1 cellular context compared by ENCODE assay signal in the genomic region with DNA sequence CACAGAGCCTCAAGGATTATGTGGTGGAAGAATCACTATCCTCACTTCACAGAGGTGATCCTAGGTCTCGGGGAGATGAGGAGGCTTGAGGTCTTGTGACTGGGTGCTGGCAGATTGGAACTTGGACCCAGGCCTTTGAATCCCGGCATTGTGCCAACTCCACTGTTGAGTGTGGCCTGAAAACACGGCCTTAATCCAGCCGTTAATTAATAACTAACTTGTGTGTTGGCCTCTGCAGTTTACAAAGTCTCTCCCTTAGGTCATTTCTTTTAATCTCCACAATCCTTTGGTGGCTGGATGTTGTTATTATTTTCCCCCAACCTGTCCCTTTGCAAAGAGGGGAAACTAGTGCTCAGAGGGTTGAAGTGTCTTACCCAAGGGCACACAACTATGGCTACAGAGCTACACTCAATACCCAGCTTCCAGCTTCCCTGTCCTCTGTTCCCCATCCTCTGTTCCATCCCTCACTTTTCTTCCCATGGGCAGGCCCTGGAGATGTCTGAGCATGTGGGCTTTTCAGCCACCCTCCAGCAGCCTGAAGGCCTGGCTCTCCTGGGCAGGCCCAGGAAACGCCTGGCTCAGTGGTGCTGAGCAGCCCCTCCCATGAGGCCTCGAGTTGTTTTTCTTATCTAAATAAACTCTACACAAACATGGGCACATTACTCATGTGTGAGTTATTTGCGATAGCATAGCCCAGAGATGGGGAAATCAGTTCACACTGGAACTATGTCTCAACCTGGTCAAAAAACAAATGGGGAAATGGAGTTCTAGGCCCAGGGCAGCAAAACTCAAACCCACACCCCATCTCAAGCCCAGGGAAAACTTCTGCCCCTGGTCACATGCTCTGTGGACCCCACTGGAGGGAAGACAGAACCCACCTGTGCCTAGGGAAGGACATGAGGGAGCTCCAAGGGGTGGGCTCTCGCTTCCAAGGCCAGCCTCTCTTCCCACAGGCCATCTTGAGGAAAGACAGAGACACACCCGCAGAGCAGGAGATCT.
A peak's percentile ranks its signal among the peaks of the same experiment; 100 is the strongest.
TF ChIP-seq lines count a peak whose summit lies in the region.

No MANE protein-coding gene starts in this region.

TF ChIP-seq in HepG2, 621 proteins besides CTCF, POLR2A, EP300 and RAD21 (continued from another document):
- TF ChIP-seq THRA (CRISPR knock-in tag; IDR thresholded peaks at IDR 0.05; ENCODE audit: borderline replicate concordance) (peak; percentile 93; the same call in 1 of the 2 replicates), NR0B2 (CRISPR knock-in tag; IDR thresholded peaks at IDR 0.05) (no peak), ZNF703 (CRISPR knock-in tag; IDR thresholded peaks at IDR 0.05; ENCODE audit: borderline replicate concordance) (no peak), ZNF672 (CRISPR knock-in tag; IDR thresholded peaks at IDR 0.05) (no peak), BCLAF1 (IDR thresholded peaks at IDR 0.05) (no peak), ZC3H4 (CRISPR knock-in tag; IDR thresholded peaks at IDR 0.05; ENCODE audit: borderline replicate concordance) (no peak), ETV5 (CRISPR knock-in tag; IDR thresholded peaks at IDR 0.05; ENCODE audit: borderline replicate concordance) (peak; percentile 63; the same call in 1 of the 2 replicates), SOX6 (IDR thresholded peaks at IDR 0.05) (no peak), SOX6 (CRISPR knock-in tag; IDR thresholded peaks at IDR 0.05) (peak; percentile 64), NFYB (CRISPR knock-in tag; IDR thresholded peaks at IDR 0.05) (no peak), SUZ12 (IDR thresholded peaks at IDR 0.05; ENCODE audit: low read depth, low read length) (no peak), GLMP (CRISPR knock-in tag; IDR thresholded peaks at IDR 0.05; ENCODE audit: borderline replicate concordance) (no peak), ZNF597 (CRISPR knock-in tag; IDR thresholded peaks at IDR 0.05) (no peak), ZNF639 (CRISPR knock-in tag; conservative IDR thresholded peaks at IDR 0.05) (no peak), HINFP (CRISPR knock-in tag; IDR thresholded peaks at IDR 0.05; ENCODE audit: low read depth) (no peak), ZNF691 (CRISPR knock-in tag; IDR thresholded peaks at IDR 0.05; ENCODE audit: borderline replicate concordance, low read depth) (no peak), SP4 (CRISPR knock-in tag; IDR thresholded peaks at IDR 0.05) (no peak), ZNF33B (CRISPR knock-in tag; IDR thresholded peaks at IDR 0.05) (no peak), ZFP36L2 (CRISPR knock-in tag; IDR thresholded peaks at IDR 0.05) (no peak), IKZF1 (IDR thresholded peaks at IDR 0.05) (no peak), FOXP1 (IDR thresholded peaks at IDR 0.05) (no peak), FOXP1 (CRISPR knock-in tag; IDR thresholded peaks at IDR 0.05) (peak; percentile 76)
- TF ChIP-seq, protein P1, sequence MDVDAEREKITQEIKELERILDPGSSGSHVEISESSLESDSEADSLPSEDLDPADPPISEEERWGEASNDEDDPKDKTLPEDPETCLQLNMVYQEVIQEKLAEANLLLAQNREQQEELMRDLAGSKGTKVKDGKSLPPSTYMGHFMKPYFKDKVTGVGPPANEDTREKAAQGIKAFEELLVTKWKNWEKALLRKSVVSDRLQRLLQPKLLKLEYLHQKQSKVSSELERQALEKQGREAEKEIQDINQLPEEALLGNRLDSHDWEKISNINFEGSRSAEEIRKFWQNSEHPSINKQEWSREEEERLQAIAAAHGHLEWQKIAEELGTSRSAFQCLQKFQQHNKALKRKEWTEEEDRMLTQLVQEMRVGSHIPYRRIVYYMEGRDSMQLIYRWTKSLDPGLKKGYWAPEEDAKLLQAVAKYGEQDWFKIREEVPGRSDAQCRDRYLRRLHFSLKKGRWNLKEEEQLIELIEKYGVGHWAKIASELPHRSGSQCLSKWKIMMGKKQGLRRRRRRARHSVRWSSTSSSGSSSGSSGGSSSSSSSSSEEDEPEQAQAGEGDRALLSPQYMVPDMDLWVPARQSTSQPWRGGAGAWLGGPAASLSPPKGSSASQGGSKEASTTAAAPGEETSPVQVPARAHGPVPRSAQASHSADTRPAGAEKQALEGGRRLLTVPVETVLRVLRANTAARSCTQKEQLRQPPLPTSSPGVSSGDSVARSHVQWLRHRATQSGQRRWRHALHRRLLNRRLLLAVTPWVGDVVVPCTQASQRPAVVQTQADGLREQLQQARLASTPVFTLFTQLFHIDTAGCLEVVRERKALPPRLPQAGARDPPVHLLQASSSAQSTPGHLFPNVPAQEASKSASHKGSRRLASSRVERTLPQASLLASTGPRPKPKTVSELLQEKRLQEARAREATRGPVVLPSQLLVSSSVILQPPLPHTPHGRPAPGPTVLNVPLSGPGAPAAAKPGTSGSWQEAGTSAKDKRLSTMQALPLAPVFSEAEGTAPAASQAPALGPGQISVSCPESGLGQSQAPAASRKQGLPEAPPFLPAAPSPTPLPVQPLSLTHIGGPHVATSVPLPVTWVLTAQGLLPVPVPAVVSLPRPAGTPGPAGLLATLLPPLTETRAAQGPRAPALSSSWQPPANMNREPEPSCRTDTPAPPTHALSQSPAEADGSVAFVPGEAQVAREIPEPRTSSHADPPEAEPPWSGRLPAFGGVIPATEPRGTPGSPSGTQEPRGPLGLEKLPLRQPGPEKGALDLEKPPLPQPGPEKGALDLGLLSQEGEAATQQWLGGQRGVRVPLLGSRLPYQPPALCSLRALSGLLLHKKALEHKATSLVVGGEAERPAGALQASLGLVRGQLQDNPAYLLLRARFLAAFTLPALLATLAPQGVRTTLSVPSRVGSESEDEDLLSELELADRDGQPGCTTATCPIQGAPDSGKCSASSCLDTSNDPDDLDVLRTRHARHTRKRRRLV (CRISPR knock-in tag; IDR thresholded peaks at IDR 0.05): no peak
